Comparison of ENCODE assay signal across 24 cellular contexts in genomic region chr11:11748706-11749365, GRCh38.
DNase-seq lines count a peak whose midpoint lies in the region; ATAC-seq, FAIRE-seq and TF ChIP-seq lines count a peak whose summit lies in the region.
"Had no signal": no experiment of that assay in that cellular context is flagged by ENCODE, and none has a peak within 500 bp of the region (broad histone marks: within the 10 kb centered on the region; RNA-seq: fewer than 3 reads in every experiment).

No MANE protein-coding gene starts in this region.

- POLR2A ChIA-PET in SK-N-SH (lab: Yijun Ruan, JAX), result no interaction called here

- no peak for TF ChIP-seq EP300 in SK-N-SH (IDR thresholded peaks at IDR 0.05; ENCODE audit: borderline replicate concordance in 1 of 2, low read depth in 1 of 2, low read length in 1 of 2)

- H3K36me3 ChIP-seq in SK-N-SH (replicated peaks in 1 of 2; ENCODE audit: control insufficient read depth in 1 of 2, insufficient read depth in 2 of 2, low read length in 1 of 2), result no peaks in the 10 kb centered on the region
- H3K36me3 ChIP-seq: HAP-1, sigmoid colon, stomach had no signal

- no peak overlapping the region for H3K4me3 ChIP-seq in SK-N-SH (ENCODE audit: low read depth in 2 of 2, low read length in 1 of 2)
- no peak overlapping the region for H3K4me3 ChIP-seq in right cardiac atrium (ENCODE audit: low read length)
- H3K4me3 ChIP-seq: dorsolateral prefrontal cortex, HAP-1, K562, sigmoid colon, stomach had no signal

- no peaks in the 10 kb centered on the region for H4K20me1 ChIP-seq in SK-N-SH (ENCODE audit: insufficient read depth)

- no peaks in the 10 kb centered on the region for H3K4me1 ChIP-seq in SK-N-SH (ENCODE audit: control insufficient read depth in 1 of 2, insufficient read depth in 2 of 2, low read depth in 1 of 2, low read length in 1 of 2)
- H3K4me1 ChIP-seq in right cardiac atrium (ENCODE audit: control insufficient read depth, insufficient read depth, low read length), result no peaks in the 10 kb centered on the region
- H3K4me1 ChIP-seq: HAP-1, sigmoid colon, stomach had no signal

- H2AFZ ChIP-seq in SK-N-SH (ENCODE audit: low read depth), result no peak overlapping the region

- intact Hi-C loops in right cardiac atrium (cut with DNase I), result no loop called here

- DNase-seq in SK-N-SH (no peak), RCC 7860 (ENCODE audit: low spot score) (peak; percentile 84), fibroblast of peridontal ligament (ENCODE audit: extremely low read depth) (peak; percentile 30), middle frontal gyrus (ENCODE audit: extremely low spot score, low spot score) (no peak), medulla oblongata (ENCODE audit: extremely low spot score) (no peak), right cardiac atrium (no peak)
- no peak for DNase-seq in stimulated activated CD4-positive, alpha-beta T cell treated with anti-CD3 and anti-CD28 coated beads, Interleukin-12 subunit alpha, Interleukin-12 subunit beta, amount 100 ng/mL, for 4 hours
- DNase-seq: activated CD4-positive, alpha-beta T cell treated with anti-CD3 and anti-CD28 coated beads, Interleukin-2, amount 50 U/mL, for 1 hour; activated CD8-positive, alpha-beta memory T cell treated with anti-CD3 and anti-CD28 coated beads, Interleukin-2, amount 50 U/mL, for 48 hours; activated effector memory CD4-positive, alpha-beta T cell treated with Interleukin-2 at 50 U/mL for 16 hours; activated naive CD8-positive, alpha-beta T cell treated with anti-CD3 and anti-CD28 coated beads, Interleukin-2, amount 50 U/mL, for 24 hours; CD4-positive, CD25-positive, alpha-beta regulatory T cell; dorsolateral prefrontal cortex; natural killer cell; NCI-H1048; NCI-H2029; sigmoid colon; stimulated activated CD4-positive, alpha-beta T cell treated with anti-CD3 and anti-CD28 coated beads, Interleukin-2, amount 100 ng/mL, for 24 hours; stomach; T-cell had no signal

- no peaks in the 10 kb centered on the region for H3F3A ChIP-seq in SK-N-SH (replicated peaks; ENCODE audit: insufficient read depth)

- TF ChIP-seq RAD21 in SK-N-SH (IDR thresholded peaks at IDR 0.05; ENCODE audit: low read length), result no peak

- peak; percentile 87 for FAIRE-seq in RCC 7860 (lab: Jason Lieb, UNC)
- FAIRE-seq: K562 had no signal

- H3K27ac ChIP-seq in SK-N-SH (ENCODE audit: low read depth in 2 of 2, low read length in 1 of 2), result no peak overlapping the region; a peak in 1 of 4 replicates
- H3K27ac ChIP-seq in right cardiac atrium (ENCODE audit: low read length), result no peak overlapping the region
- H3K27ac ChIP-seq: 22Rv1, dorsolateral prefrontal cortex, sigmoid colon, stomach had no signal

- H3K27me3 ChIP-seq in SK-N-SH (ENCODE audit: insufficient read depth) (no peaks in the 10 kb centered on the region), right cardiac atrium (ENCODE audit: control insufficient read depth, insufficient read depth) (no peaks in the 10 kb centered on the region)
- H3K27me3 ChIP-seq: dorsolateral prefrontal cortex, sigmoid colon had no signal

- H3K4me2 ChIP-seq in SK-N-SH, result no peak overlapping the region

- no peak overlapping the region for H3K9ac ChIP-seq in SK-N-SH

- 37% methylated on average over 4 of the region's 4 CpGs for WGBS in SK-N-SH (ENCODE audit: low lambda C conversion rate)
- WGBS in right cardiac atrium, result 80% methylated on average over 4 of the region's 4 CpGs

- CTCF ChIA-PET in SK-N-SH (lab: Yijun Ruan, JAX), result interaction anchor here (0.9 to 1.1 kb wide), 2 partner anchors 10 to 219 kb away, joined by 3 read pairs; no protein-coding TSS in a partner anchor

- H3K79me2 ChIP-seq in SK-N-SH (ENCODE audit: insufficient read depth), result no peaks in the 10 kb centered on the region

- no peak for TF ChIP-seq CTCF in SK-N-SH (IDR thresholded peaks at IDR 0.05)

- ATAC-seq in SK-N-SH treated with all-trans-retinoic acid at 6 μM for 48 hours (no peak), right cardiac atrium (no peak)
- ATAC-seq: activated naive CD8-positive, alpha-beta T cell treated with anti-CD3 and anti-CD28 coated beads, Interleukin-2, amount 50 U/mL, for 24 hours; K562; natural killer cell; T-cell had no signal

- no peaks in the 10 kb centered on the region for H3K9me2 ChIP-seq in SK-N-SH

- no peaks in the 10 kb centered on the region for H3K9me3 ChIP-seq in SK-N-SH
- no peaks in the 10 kb centered on the region for H3K9me3 ChIP-seq in right cardiac atrium (ENCODE audit: control insufficient read depth, low read length)
- H3K9me3 ChIP-seq: HAP-1, sigmoid colon, stomach had no signal

TF ChIP-seq in SK-N-SH, 30 proteins besides CTCF, POLR2A, EP300 and RAD21:
- no peak for TF ChIP-seq NRF1 (IDR thresholded peaks at IDR 0.05; ENCODE audit: low read depth, low read length)
- TF ChIP-seq TEAD4 (IDR thresholded peaks at IDR 0.05; ENCODE audit: borderline replicate concordance, insufficient read depth), result 0 out of 2 replicates have a peak, but pooled peaks have one; percentile 12
- peak; percentile 47; the same call in 1 of the 2 replicates for TF ChIP-seq FOSL2 (IDR thresholded peaks at IDR 0.05; ENCODE audit: borderline replicate concordance, low read depth)
- TF ChIP-seq TCF12 (IDR thresholded peaks at IDR 0.05), result no peak
- peak; percentile 30; the same call in 1 of the 2 replicates for TF ChIP-seq JUND (IDR thresholded peaks at IDR 0.05)

TF ChIP-seq in SK-N-SH treated with all-trans-retinoic acid at 6 μM for 48 hours, 23 proteins besides CTCF, POLR2A, EP300 and RAD21:
- TF ChIP-seq ZFP30 (CRISPR knock-in tag; IDR thresholded peaks at IDR 0.05) (no peak), CSDC2 (CRISPR knock-in tag; IDR thresholded peaks at IDR 0.05) (no peak), TOX (CRISPR knock-in tag; IDR thresholded peaks at IDR 0.05; ENCODE audit: borderline replicate concordance) (no peak), ZNF70 (CRISPR knock-in tag; IDR thresholded peaks at IDR 0.05) (no peak)

Comparison
In these comparisons a context has a peak if more than half of its experiments do, and no peak if none do; other contexts are left out.
1. DNase-seq: peak in RCC 7860 (single experiment) and fibroblast of peridontal ligament (single experiment); none in SK-N-SH (single experiment), middle frontal gyrus (single experiment), stimulated activated CD4-positive, alpha-beta T cell treated with anti-CD3 and anti-CD28 coated beads, Interleukin-12 subunit alpha, Interleukin-12 subunit beta, amount 100 ng/mL, for 4 hours (single experiment), medulla oblongata (single experiment) and right cardiac atrium (0 of 3).